Comparison of ENCODE assay signal across 4 cellular contexts in the genomic region with DNA sequence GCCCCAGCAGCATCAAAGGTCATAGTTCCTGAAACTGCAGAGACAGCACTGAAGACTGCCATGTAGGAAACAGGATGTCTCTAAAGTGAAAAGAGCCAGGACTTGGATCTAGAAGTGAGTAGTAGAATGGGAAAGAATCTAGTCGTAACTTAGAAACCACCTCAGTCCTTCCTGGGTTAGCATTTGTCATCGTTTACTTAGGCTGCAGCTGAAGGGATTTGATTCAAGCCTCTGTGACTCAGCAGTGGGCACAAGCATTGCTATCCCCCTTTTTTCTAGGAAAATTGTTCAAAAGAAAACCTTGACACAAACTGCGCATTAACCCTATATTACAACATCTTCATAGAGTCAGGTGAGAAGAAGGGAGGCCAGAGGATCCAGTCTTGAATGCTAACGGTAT. TPM values are rescaled to one million over a fixed set of nuclear protein-coding genes. Genes with fewer than 3 reads are reported as not detected.
"Had no signal": no experiment of that assay in that cellular context is flagged by ENCODE, and none has a peak within 500 bp of the region (broad histone marks: within the 10 kb centered on the region; RNA-seq: fewer than 3 reads in every experiment).

No MANE protein-coding gene starts in this region.

RNA-seq across cellular contexts. Expression of gene FCGR1A, which starts 11.8 kb away (rescaled TPM):
- total RNA-seq: glomerular endothelial cell; myocyte; naive thymus-derived CD8-positive, alpha-beta T cell; osteocyte had no signal
